28 cellular contexts compared by ENCODE assay signal in the genomic region with DNA sequence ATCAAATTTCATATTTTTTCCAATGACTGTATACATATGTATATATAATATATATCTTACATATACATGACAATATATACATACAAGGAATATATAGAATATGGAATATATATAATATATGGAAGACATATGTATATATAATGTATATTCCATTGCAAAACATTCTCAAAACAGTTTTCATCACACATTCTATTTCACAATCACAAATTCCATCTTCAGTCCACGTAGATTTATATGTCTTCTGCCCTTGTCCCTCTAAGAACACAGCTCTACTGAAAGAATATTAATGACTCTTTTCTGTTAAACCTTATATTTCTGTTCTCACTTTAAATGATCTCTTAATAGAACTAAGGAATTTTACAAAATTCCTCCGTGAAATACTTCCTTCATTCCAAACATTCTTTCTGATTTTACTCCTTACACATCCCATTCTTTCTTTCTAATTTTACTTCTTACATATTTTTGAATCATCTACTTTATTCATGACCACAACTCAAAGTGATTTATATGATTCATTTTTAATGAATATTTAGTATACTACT.
DNase-seq lines count a peak whose midpoint lies in the region; ATAC-seq, FAIRE-seq and TF ChIP-seq lines count a peak whose summit lies in the region.
"Had no signal": no experiment of that assay in that cellular context is flagged by ENCODE, and none has a peak within 500 bp of the region (broad histone marks: within the 10 kb centered on the region; RNA-seq: fewer than 3 reads in every experiment).

No MANE protein-coding gene starts in this region.

- no peak overlapping the region for H3K4me2 ChIP-seq in astrocyte (ENCODE audit: low read length)

- no peaks in the 10 kb centered on the region for H3K36me3 ChIP-seq in astrocyte (ENCODE audit: insufficient read depth, low read length)
- H3K36me3 ChIP-seq in kidney (ENCODE audit: control insufficient read depth in 1 of 2, insufficient read depth in 2 of 2, low read length in 2 of 2), result no peaks in the 10 kb centered on the region
- H3K36me3 ChIP-seq: heart left ventricle, Peyer's patch, tibial nerve had no signal

- H3K4me3 ChIP-seq in astrocyte (ENCODE audit: insufficient read depth, low read depth, low read length) (no peak overlapping the region), kidney (ENCODE audit: low read length in 2 of 2) (no peak overlapping the region)
- H3K4me3 ChIP-seq: heart left ventricle, Peyer's patch, tibial nerve had no signal

- no peaks in the 10 kb centered on the region for H3K79me2 ChIP-seq in astrocyte (ENCODE audit: insufficient read depth, low read length)

- FAIRE-seq in HTR-8/SVneo (lab: Jason Lieb, UNC), result no peak
- FAIRE-seq in astrocyte (lab: Jason Lieb, UNC), result no peak
- FAIRE-seq in kidney (lab: Jason Lieb, UNC), result peak; percentile 11
- FAIRE-seq: endometrium had no signal

- intact Hi-C loops in kidney (cut with DNase I), result no loop called here

- no peak overlapping the region for H2AFZ ChIP-seq in astrocyte (ENCODE audit: low read depth, low read length)

- H3K36me3 Mint-ChIP-seq in astrocyte (ENCODE audit: low read depth, unreplicated experiment) (no peaks in the 10 kb centered on the region), nephron progenitor cell (ENCODE audit: low read depth) (no peaks in the 10 kb centered on the region)
- no peaks in the 10 kb centered on the region for H3K36me3 Mint-ChIP-seq in activated T-helper 17 cell treated with anti-CD3 and anti-CD28 coated beads, Interleukin-2, amount 50 U/mL, for 72 hours (ENCODE audit: low read depth)
- H3K36me3 Mint-ChIP-seq: CD8-positive, alpha-beta T cell had no signal

- DNase-seq in A172 (ENCODE audit: low spot score), result peak; percentile 29
- DNase-seq in HTR-8/SVneo (ENCODE audit: insufficient read length, low spot score), result peak; percentile 4
- DNase-seq in astrocyte (ENCODE audit: low read depth), result peak; percentile 14
- DNase-seq in kidney, result no peak
- no peak for DNase-seq in NCI-H524 (lab: John Stamatoyannopoulos, UW)
- DNase-seq in nephron progenitor cell, result no peak
- DNase-seq: activated CD4-positive, alpha-beta T cell treated with anti-CD3 and anti-CD28 coated beads for 36 hours; activated CD8-positive, alpha-beta memory T cell treated with anti-CD3 and anti-CD28 coated beads for 24 hours; activated T-cell treated with anti-CD3 and anti-CD28 coated beads, Interleukin-2, amount 50 U/mL, for 1 hour; AML-193; amniotic stem cell; CD8-positive, alpha-beta T cell; dermis blood vessel endothelial cell; DMS153; GDM1; heart left ventricle; NCI-H1694; NCI-H526 treated with DMSO at 0.1 percent for 48 hours; Peyer's patch; posterior cingulate gyrus had no signal

- no peaks in the 10 kb centered on the region for H3K27me3 Mint-ChIP-seq in astrocyte (ENCODE audit: low read depth, unreplicated experiment)
- H3K27me3 Mint-ChIP-seq in nephron progenitor cell (ENCODE audit: low read depth, poor library complexity), result peaks cover 4% of the 10 kb centered on the region
- no peaks in the 10 kb centered on the region for H3K27me3 Mint-ChIP-seq in activated T-helper 17 cell treated with anti-CD3 and anti-CD28 coated beads, Interleukin-2, amount 50 U/mL, for 72 hours
- H3K27me3 Mint-ChIP-seq: activated CD4-positive, alpha-beta T cell treated with anti-CD3 and anti-CD28 coated beads for 36 hours had no signal

- H3K4me3 Mint-ChIP-seq in astrocyte (ENCODE audit: unreplicated experiment) (no peak overlapping the region), nephron progenitor cell (no peak overlapping the region)
- H3K4me3 Mint-ChIP-seq in activated T-helper 17 cell treated with anti-CD3 and anti-CD28 coated beads, Interleukin-2, amount 50 U/mL, for 72 hours, result no peak overlapping the region
- H3K4me3 Mint-ChIP-seq: activated CD4-positive, alpha-beta T cell treated with anti-CD3 and anti-CD28 coated beads for 36 hours; CD8-positive, alpha-beta T cell; neural crest cell; T-helper 1 cell treated with Interleukin-12 subunit alpha and Interleukin-12 subunit beta and Interleukin-4 antibody, amounts not matched to agents 30 μg/mL and 1 μg/mL, for 36 hours had no signal

- H4K20me1 ChIP-seq in astrocyte (ENCODE audit: insufficient read depth, low read length), result no peaks in the 10 kb centered on the region

- H3K27me3 ChIP-seq in astrocyte (ENCODE audit: insufficient read depth, low read length), result no peaks in the 10 kb centered on the region
- H3K27me3 ChIP-seq: heart left ventricle, Peyer's patch, tibial nerve had no signal

- H3K4me1 Mint-ChIP-seq in astrocyte (ENCODE audit: low read depth, unreplicated experiment), result peaks cover 9% of the 10 kb centered on the region
- H3K4me1 Mint-ChIP-seq in nephron progenitor cell, result no peaks in the 10 kb centered on the region
- H3K4me1 Mint-ChIP-seq in activated T-helper 17 cell treated with anti-CD3 and anti-CD28 coated beads, Interleukin-2, amount 50 U/mL, for 72 hours, result no peaks in the 10 kb centered on the region
- H3K4me1 Mint-ChIP-seq: activated CD4-positive, alpha-beta T cell treated with anti-CD3 and anti-CD28 coated beads for 36 hours had no signal

- peak overlapping the region; percentile 50 for H3K27ac Mint-ChIP-seq in astrocyte (ENCODE audit: unreplicated experiment)
- no peak overlapping the region for H3K27ac Mint-ChIP-seq in nephron progenitor cell
- H3K27ac Mint-ChIP-seq in activated T-helper 17 cell treated with anti-CD3 and anti-CD28 coated beads, Interleukin-2, amount 50 U/mL, for 72 hours, result no peak overlapping the region
- H3K27ac Mint-ChIP-seq: activated CD4-positive, alpha-beta T cell treated with anti-CD3 and anti-CD28 coated beads for 36 hours; CD8-positive, alpha-beta T cell; T-helper 1 cell treated with Interleukin-12 subunit alpha and Interleukin-12 subunit beta and Interleukin-4 antibody, amounts not matched to agents 30 μg/mL and 1 μg/mL, for 36 hours had no signal

- H3K9ac ChIP-seq in astrocyte (ENCODE audit: low read length), result no peak overlapping the region
- H3K9ac ChIP-seq in kidney (ENCODE audit: low read length in 2 of 2), result no peak overlapping the region

- no peak for ATAC-seq in GM21381 (IDR thresholded peaks at IDR 0.05; ENCODE audit: unreplicated experiment)
- no peak for ATAC-seq in activated T-helper 17 cell treated with anti-CD3 and anti-CD28 coated beads, Interleukin-2, amount 50 U/mL, for 72 hours (replicated peaks)
- ATAC-seq: activated CD4-positive, alpha-beta T cell treated with anti-CD3 and anti-CD28 coated beads for 36 hours; CD8-positive, alpha-beta T cell; heart left ventricle; sciatic nerve had no signal

- H3K9me3 Mint-ChIP-seq in astrocyte (ENCODE audit: unreplicated experiment), result no peaks in the 10 kb centered on the region
- H3K9me3 Mint-ChIP-seq in nephron progenitor cell, result no peaks in the 10 kb centered on the region
- H3K9me3 Mint-ChIP-seq in activated T-helper 17 cell treated with anti-CD3 and anti-CD28 coated beads, Interleukin-2, amount 50 U/mL, for 72 hours, result peaks cover 3% of the 10 kb centered on the region
- H3K9me3 Mint-ChIP-seq: neural crest cell; T-helper 1 cell treated with Interleukin-12 subunit alpha and Interleukin-12 subunit beta and Interleukin-4 antibody, amounts not matched to agents 30 μg/mL and 1 μg/mL, for 36 hours had no signal

- no peaks in the 10 kb centered on the region for H3K9me3 ChIP-seq in astrocyte (ENCODE audit: insufficient read depth, low read depth, low read length)
- no peaks in the 10 kb centered on the region for H3K9me3 ChIP-seq in kidney (ENCODE audit: control insufficient read depth in 1 of 2, low read length in 2 of 2)
- H3K9me3 ChIP-seq: heart left ventricle, Peyer's patch, tibial nerve had no signal

- H3K27ac ChIP-seq in astrocyte (ENCODE audit: low read depth, low read length) (no peak overlapping the region), kidney (ENCODE audit: low read depth in 2 of 2, low read length in 2 of 2) (no peak overlapping the region)
- H3K27ac ChIP-seq: 22Rv1, heart left ventricle, Peyer's patch, tibial nerve had no signal

- TF ChIP-seq CTCF in astrocyte (IDR thresholded peaks at IDR 0.05; ENCODE audit: insufficient read depth, low read depth, low read length) (no peak), kidney (IDR thresholded peaks at IDR 0.05; ENCODE audit: borderline replicate concordance, extremely low read depth, insufficient read depth) (no peak), nephron progenitor cell (IDR thresholded peaks at IDR 0.05) (no peak)

- H3K4me1 ChIP-seq in astrocyte (ENCODE audit: insufficient read depth, low read length) (no peaks in the 10 kb centered on the region), kidney (ENCODE audit: control insufficient read depth in 1 of 2, insufficient read depth in 1 of 2, low read depth in 1 of 2, low read length in 2 of 2) (no peaks in the 10 kb centered on the region)
- H3K4me1 ChIP-seq: heart left ventricle, Peyer's patch, tibial nerve had no signal

Comparison
In these comparisons a context has a peak if more than half of its experiments do, and no peak if none do; other contexts are left out.
1. DNase-seq: peak in A172 (single experiment), HTR-8/SVneo (single experiment) and astrocyte (single experiment); none in kidney (single experiment), NCI-H524 (0 of 2) and nephron progenitor cell (single experiment).